8 cellular contexts compared by ENCODE assay signal in the genomic region with DNA sequence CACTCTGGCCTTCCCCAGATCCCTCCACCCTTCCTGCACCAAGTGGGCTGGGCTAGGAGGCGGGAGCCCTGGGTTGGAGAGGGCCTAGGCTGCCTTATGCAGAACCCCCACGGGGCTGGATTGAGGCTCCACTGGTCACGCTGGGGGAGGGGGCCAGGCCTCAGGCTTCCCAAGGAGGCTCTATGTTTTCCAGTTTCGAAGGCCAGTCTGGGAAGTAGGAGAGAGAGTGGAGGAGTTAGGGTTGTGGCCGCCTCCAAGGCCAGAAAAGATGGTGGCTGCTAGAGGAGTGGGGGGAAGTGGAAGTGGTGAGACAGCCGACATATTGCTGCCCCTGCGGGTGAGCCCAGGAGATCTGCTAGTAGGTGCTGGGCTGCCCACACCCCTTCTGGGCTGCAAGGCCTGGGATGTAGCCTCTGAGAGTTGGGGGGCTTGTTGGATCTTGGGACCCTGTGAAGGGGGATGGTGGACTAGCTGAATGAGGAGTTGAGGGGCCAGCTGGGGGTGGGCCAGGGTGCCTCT. TPM values are rescaled to one million over a fixed set of nuclear protein-coding genes. Genes with fewer than 3 reads are reported as not detected.
DNase-seq lines count a peak whose midpoint lies in the region; ATAC-seq and TF ChIP-seq lines count a peak whose summit lies in the region.

No MANE protein-coding gene starts in this region.

- CTCF ChIA-PET in activated CD4-positive, alpha-beta T cell treated with anti-CD3 and anti-CD28 coated beads, Interleukin-2, amount 10 ng/mL, durations not matched to agents 7 days and 5 days (lab: Charles Lee): interaction anchor here (1.1 to 4.3 kb wide), 3 partner anchors 10 to 23 kb away, joined by 4 to 42 read pairs (median 24); no protein-coding TSS in a partner anchor

- H3K4me3 ChIP-seq in mesodermal cell (ENCODE audit: extremely low read depth, insufficient read depth, low read length, poor library complexity, severe bottlenecking): peak overlapping the region; percentile 97

- DNase-seq in activated CD4-positive, alpha-beta T cell treated with anti-CD3 and anti-CD28 coated beads, Interleukin-2, amount 10 ng/mL, durations not matched to agents 7 days and 5 days: peak; percentile 55
- no peak for DNase-seq in activated CD4-positive, alpha-beta T cell treated with anti-CD3 and anti-CD28 coated beads for 1 hour
- DNase-seq in dermis blood vessel endothelial cell (peak; percentile 43), ureter (ENCODE audit: low spot score) (peak; percentile 61), NCI-H1092 (lab: John Stamatoyannopoulos, UW) (no peak), LoVo (ENCODE audit: low spot score) (no peak)

- POLR2A ChIA-PET in activated CD4-positive, alpha-beta T cell treated with anti-CD3 and anti-CD28 coated beads, Interleukin-2, amount 10 ng/mL, durations not matched to agents 7 days and 5 days (lab: Charles Lee): interaction anchor here (0.7 to 1.2 kb wide), 3 partner anchors 10 to 297 kb away, joined by 3 to 6 read pairs (median 6); no protein-coding TSS in a partner anchor

- peaks cover 44% of the 10 kb centered on the region for H3K36me3 Mint-ChIP-seq in activated CD4-positive, alpha-beta T cell treated with anti-CD3 and anti-CD28 coated beads, Interleukin-2, amount 10 ng/mL, durations not matched to agents 7 days and 5 days (ENCODE audit: low read depth)

- no peaks in the 10 kb centered on the region for H3K9me3 ChIP-seq in mesodermal cell (ENCODE audit: control insufficient read depth, low read length)

- 12 to 26% methylated on average over 2 to 6 of the region's 7 CpGs for WGBS in mesodermal cell (ENCODE audit: insufficient coverage in 2 of 2), 2 experiments

- H3K4me3 Mint-ChIP-seq in activated CD4-positive, alpha-beta T cell treated with anti-CD3 and anti-CD28 coated beads, Interleukin-2, amount 10 ng/mL, durations not matched to agents 7 days and 5 days: peak overlapping the region; percentile 93

- ATAC-seq in SK-N-SH treated with all-trans-retinoic acid at 6 μM for 48 hours: peak; percentile 22

- H3K27ac ChIP-seq in mesodermal cell (ENCODE audit: low read depth, low read length, severe bottlenecking): peak overlapping the region; percentile 74

- H3K27me3 Mint-ChIP-seq in activated CD4-positive, alpha-beta T cell treated with anti-CD3 and anti-CD28 coated beads, Interleukin-2, amount 10 ng/mL, durations not matched to agents 7 days and 5 days: no peaks in the 10 kb centered on the region

- no peaks in the 10 kb centered on the region for H3K9me3 Mint-ChIP-seq in activated CD4-positive, alpha-beta T cell treated with anti-CD3 and anti-CD28 coated beads, Interleukin-2, amount 10 ng/mL, durations not matched to agents 7 days and 5 days

- peaks cover 29% of the 10 kb centered on the region for H3K36me3 ChIP-seq in mesodermal cell (ENCODE audit: control insufficient read depth, insufficient read depth, low read length)

- H3K27ac Mint-ChIP-seq in activated CD4-positive, alpha-beta T cell treated with anti-CD3 and anti-CD28 coated beads, Interleukin-2, amount 10 ng/mL, durations not matched to agents 7 days and 5 days: peak overlapping the region; percentile 97

- peaks cover 54% of the 10 kb centered on the region for H3K4me1 Mint-ChIP-seq in activated CD4-positive, alpha-beta T cell treated with anti-CD3 and anti-CD28 coated beads, Interleukin-2, amount 10 ng/mL, durations not matched to agents 7 days and 5 days

- peaks cover 29% of the 10 kb centered on the region for H3K4me1 ChIP-seq in mesodermal cell (ENCODE audit: control insufficient read depth, insufficient read depth, low read length, poor library complexity, severe bottlenecking)

TF ChIP-seq in SK-N-SH treated with all-trans-retinoic acid at 6 μM for 48 hours, 23 proteins besides CTCF, POLR2A, EP300 and RAD21:
- TF ChIP-seq ZNF70 (CRISPR knock-in tag; IDR thresholded peaks at IDR 0.05) (peak; percentile 51; the same call in 1 of the 2 replicates), ZFP3 (CRISPR knock-in tag; IDR thresholded peaks at IDR 0.05) (no peak), TCF4 (CRISPR knock-in tag; IDR thresholded peaks at IDR 0.05; ENCODE audit: borderline replicate concordance) (no peak)
TF ChIP-seq in SK-N-SH treated with all-trans-retinoic acid at 6 μM for 48 hours: peak in this region for 1.

RNA-seq across cellular contexts. Expression of gene GNAI2, which starts 1.2 kb away (rescaled TPM):
- 100 to 1,000 TPM; 489 to 524 TPM for total RNA-seq in activated CD4-positive, alpha-beta T cell treated with anti-CD3 and anti-CD28 coated beads, Interleukin-2, amount 10 ng/mL, durations not matched to agents 7 days and 5 days
- total RNA-seq in dermis blood vessel endothelial cell (624 and 776 TPM in 2 replicates), ureter (222 TPM)
- polyA plus RNA-seq in mesodermal cell (2013, experiment 1 of 2): 395 TPM
- polyA plus RNA-seq in mesodermal cell (2013, experiment 2 of 2): 323 TPM

RNA-seq across cellular contexts. Expression of gene SEMA3B, which starts 31.8 kb away (rescaled TPM):
- total RNA-seq in activated CD4-positive, alpha-beta T cell treated with anti-CD3 and anti-CD28 coated beads, Interleukin-2, amount 10 ng/mL, durations not matched to agents 7 days and 5 days: under 1 TPM; 0.37 to 0.60 TPM
- 0.51 and 1.4 TPM in 2 replicates for total RNA-seq in dermis blood vessel endothelial cell
- 6.8 TPM for polyA plus RNA-seq in mesodermal cell (2013, experiment 1 of 2)
- 6.1 TPM for polyA plus RNA-seq in mesodermal cell (2013, experiment 2 of 2)
- total RNA-seq in ureter: 18.2 TPM

RNA-seq across cellular contexts. Expression of gene SLC38A3, which starts 32.1 kb away (rescaled TPM):
- not detected for total RNA-seq in activated CD4-positive, alpha-beta T cell treated with anti-CD3 and anti-CD28 coated beads, Interleukin-2, amount 10 ng/mL, durations not matched to agents 7 days and 5 days
- not detected in 2 replicates for total RNA-seq in dermis blood vessel endothelial cell
- 2.5 TPM for polyA plus RNA-seq in mesodermal cell (2013, experiment 1 of 2)
- polyA plus RNA-seq in mesodermal cell (2013, experiment 2 of 2): 1.4 TPM
- 0.34 TPM for total RNA-seq in ureter

RNA-seq across cellular contexts. Expression of gene LSMEM2, which starts 41.7 kb away (rescaled TPM):
- not detected for total RNA-seq in activated CD4-positive, alpha-beta T cell treated with anti-CD3 and anti-CD28 coated beads, Interleukin-2, amount 10 ng/mL, durations not matched to agents 7 days and 5 days
- total RNA-seq in dermis blood vessel endothelial cell: not detected in 2 replicates
- polyA plus RNA-seq in mesodermal cell (2013, experiment 1 of 2): not detected
- polyA plus RNA-seq in mesodermal cell (2013, experiment 2 of 2): not detected
- total RNA-seq in ureter: not detected

RNA-seq across cellular contexts. Expression of gene GNAT1, which starts 45.8 kb away (rescaled TPM):
- total RNA-seq in activated CD4-positive, alpha-beta T cell treated with anti-CD3 and anti-CD28 coated beads, Interleukin-2, amount 10 ng/mL, durations not matched to agents 7 days and 5 days: not detected
- total RNA-seq in dermis blood vessel endothelial cell (not detected in 2 replicates), ureter (not detected)
- not detected for polyA plus RNA-seq in mesodermal cell (2013, experiment 1 of 2)
- not detected for polyA plus RNA-seq in mesodermal cell (2013, experiment 2 of 2)

Comparison
In these comparisons a context has a peak if more than half of its experiments do, and no peak if none do; other contexts are left out.
1. DNase-seq: peak in activated CD4-positive, alpha-beta T cell treated with anti-CD3 and anti-CD28 coated beads, Interleukin-2, amount 10 ng/mL, durations not matched to agents 7 days and 5 days (single experiment), dermis blood vessel endothelial cell (single experiment) and ureter (single experiment); none in activated CD4-positive, alpha-beta T cell treated with anti-CD3 and anti-CD28 coated beads for 1 hour (single experiment), NCI-H1092 (single experiment) and LoVo (single experiment).